In the genomic region with DNA sequence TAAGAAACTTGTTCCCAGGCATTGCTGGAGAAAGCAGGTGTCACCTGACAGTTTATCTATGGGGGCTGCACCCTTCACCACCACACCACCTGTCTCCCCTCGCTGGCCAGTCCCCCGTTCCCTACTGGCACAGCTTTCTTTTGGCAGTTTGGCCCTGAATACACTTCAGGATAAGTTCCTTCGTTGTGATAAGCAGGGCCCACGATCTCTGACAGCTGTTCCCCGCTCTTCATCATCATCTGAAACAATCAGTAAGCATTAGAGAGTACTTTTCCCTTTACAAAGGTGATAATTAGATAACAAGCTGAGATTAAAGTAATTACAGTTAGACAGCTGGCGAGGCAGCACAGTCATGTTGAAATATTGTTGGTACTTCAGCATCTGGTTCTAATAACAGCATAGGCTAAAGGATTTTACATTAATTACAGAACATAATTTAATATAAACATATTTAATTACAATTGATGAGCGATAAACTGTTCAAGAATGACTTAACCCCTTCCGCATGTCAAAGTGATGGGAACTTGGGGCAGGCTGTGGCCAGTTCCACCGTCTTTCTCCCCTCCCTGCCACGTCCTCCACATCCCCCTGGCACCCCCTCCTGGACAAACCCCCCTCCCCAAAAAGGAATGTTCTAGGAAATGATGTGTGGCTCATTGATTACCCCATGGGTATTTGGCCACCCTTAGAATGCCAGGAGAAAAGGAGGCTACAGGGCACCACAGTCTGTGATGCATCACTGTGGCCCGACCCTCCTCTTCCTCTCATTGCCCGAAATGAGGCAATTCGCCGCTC, we compare ENCODE assay signal across 11 cellular contexts.
"Had no signal": no experiment of that assay in that cellular context is flagged by ENCODE, and none has a peak within 500 bp of the region (broad histone marks: within the 10 kb centered on the region; RNA-seq: fewer than 3 reads in every experiment).

No MANE protein-coding gene starts in this region.

- ATAC-seq: activated CD4-positive, CD25-positive, alpha-beta regulatory T cell treated with anti-CD3 and anti-CD28 coated beads, Interleukin-2, amount 50 U/mL, for 24 hours; activated CD8-positive, alpha-beta memory T cell treated with anti-CD3 and anti-CD28 coated beads, Interleukin-2, amount 10 ng/mL, durations not matched to agents 7 days and 5 days had no signal

- H3K4me3 ChIP-seq: ovary, sigmoid colon had no signal

- DNase-seq: activated CD4-positive, alpha-beta T cell treated with anti-CD3 and anti-CD28 coated beads, Interleukin-2, amount 50 U/mL, for 4 hours; activated CD8-positive, alpha-beta memory T cell treated with anti-CD3 and anti-CD28 coated beads, Interleukin-2, amount 10 ng/mL, durations not matched to agents 7 days and 5 days; activated effector memory CD4-positive, alpha-beta T cell treated with anti-CD3 and anti-CD28 coated beads, Interleukin-2, amount 50 U/mL, for 16 hours; activated T-cell treated with anti-CD3 and anti-CD28 coated beads, Interleukin-2, amount 50 U/mL, for 24 hours; dermis blood vessel endothelial cell; hypothalamus; kidney glomerular epithelial cell; ovary; sigmoid colon; stimulated activated CD4-positive, alpha-beta T cell treated with anti-CD3 and anti-CD28 coated beads, Interleukin-2, amount 100 ng/mL, for 24 hours had no signal

- H3K36me3 ChIP-seq: ovary, sigmoid colon had no signal

- H3K27me3 ChIP-seq: ovary, sigmoid colon had no signal
